39 cellular contexts compared by ENCODE assay signal in genomic region chr5:117856706-117857105, GRCh38.
"Had no signal": no experiment of that assay in that cellular context is flagged by ENCODE, and none has a peak within 500 bp of the region (broad histone marks: within the 10 kb centered on the region; RNA-seq: fewer than 3 reads in every experiment).

No MANE protein-coding gene starts in this region.

- H3K36me3 Mint-ChIP-seq: activated naive CD4-positive, alpha-beta T cell treated with anti-CD3 and anti-CD28 coated beads, Interleukin-2, amount 10 ng/mL, durations not matched to agents 7 days and 5 days; activated naive CD4-positive, alpha-beta T cell treated with anti-CD3 and anti-CD28 coated beads, Interleukin-2, amount 50 U/mL, for 24 hours; activated naive CD8-positive, alpha-beta T cell; activated naive CD8-positive, alpha-beta T cell treated with anti-CD3 and anti-CD28 coated beads for 36 hours; activated naive CD8-positive, alpha-beta T cell treated with anti-CD3 and anti-CD28 coated beads, Interleukin-2, amount 10 ng/mL, durations not matched to agents 7 days and 5 days; brain had no signal

- DNase-seq: activated effector memory CD4-positive, alpha-beta T cell treated with anti-CD3 and anti-CD28 coated beads, Interleukin-2, amount 50 U/mL, for 16 hours; activated effector memory CD4-positive, alpha-beta T cell treated with Interleukin-2 at 50 U/mL for 16 hours; activated gamma-delta T cell; activated gamma-delta T cell treated with Interleukin-2 at 50 U/mL for 16 hours; activated naive CD4-positive, alpha-beta T cell; activated naive CD4-positive, alpha-beta T cell treated with anti-CD3 and anti-CD28 coated beads for 36 hours; activated naive CD4-positive, alpha-beta T cell treated with anti-CD3 and anti-CD28 coated beads, Interleukin-2, amount 10 ng/mL, durations not matched to agents 7 days and 5 days; activated naive CD4-positive, alpha-beta T cell treated with anti-CD3 and anti-CD28 coated beads, Interleukin-2, amount 50 U/mL, for 16 hours; activated naive CD4-positive, alpha-beta T cell treated with Interleukin-2 at 50 U/mL for 16 hours; activated naive CD8-positive, alpha-beta T cell treated with anti-CD3 and anti-CD28 coated beads for 36 hours; activated naive CD8-positive, alpha-beta T cell treated with anti-CD3 and anti-CD28 coated beads, Interleukin-2, amount 10 ng/mL, durations not matched to agents 7 days and 5 days; activated naive CD8-positive, alpha-beta T cell treated with anti-CD3 and anti-CD28 coated beads, Interleukin-2, amount 50 U/mL, for 24 hours; activated T-cell treated with anti-CD3 and anti-CD28 coated beads, Interleukin-2, amount 50 U/mL, for 24 hours; activated T-cell treated with anti-CD3 and anti-CD28 coated beads, Interleukin-2, amount 50 U/mL, for 4 hours; activated T-cell treated with anti-CD3 and anti-CD28 coated beads, Interleukin-2, amount 50 U/mL, for 48 hours; activated T-cell treated with anti-CD3 and anti-CD28 coated beads, Interleukin-2, amount 50 U/mL, for 72 hours; adrenal gland; amniotic stem cell; amygdala; anterior cingulate cortex; aorta; body of pancreas; brain microvascular endothelial cell; caudate nucleus; central memory CD4-positive, alpha-beta T cell; cerebellar nuclear complex had no signal

- H3K27ac ChIP-seq: adrenal gland, ascending aorta, body of pancreas, brain microvascular endothelial cell, breast epithelium, cardiac muscle cell had no signal

- H3K9me3 Mint-ChIP-seq: activated naive CD4-positive, alpha-beta T cell treated with anti-CD3 and anti-CD28 coated beads for 36 hours; activated naive CD4-positive, alpha-beta T cell treated with anti-CD3 and anti-CD28 coated beads, Interleukin-2, amount 50 U/mL, for 24 hours; brain had no signal

- H3K4me1 ChIP-seq: adrenal gland, ascending aorta, body of pancreas, breast epithelium had no signal

- H3K4me3 ChIP-seq: adrenal gland, ascending aorta, body of pancreas, breast epithelium, cardiac muscle cell had no signal

- H3K36me3 ChIP-seq: adrenal gland, ascending aorta, brain microvascular endothelial cell, breast epithelium, cardiac muscle cell had no signal

- H3K4me1 Mint-ChIP-seq: activated naive CD4-positive, alpha-beta T cell treated with anti-CD3 and anti-CD28 coated beads, Interleukin-2, amount 10 ng/mL, durations not matched to agents 7 days and 5 days; activated naive CD4-positive, alpha-beta T cell treated with anti-CD3 and anti-CD28 coated beads, Interleukin-2, amount 50 U/mL, for 24 hours; activated naive CD8-positive, alpha-beta T cell treated with anti-CD3 and anti-CD28 coated beads for 36 hours; activated naive CD8-positive, alpha-beta T cell treated with anti-CD3 and anti-CD28 coated beads, Interleukin-2, amount 10 ng/mL, durations not matched to agents 7 days and 5 days; activated naive CD8-positive, alpha-beta T cell treated with anti-CD3 and anti-CD28 coated beads, Interleukin-2, amount 50 U/mL, for 24 hours; activated T-helper 17 cell treated with anti-CD3 and anti-CD28 coated beads, Interleukin-2, amount 50 U/mL, for 72 hours; brain; central memory CD8-positive, alpha-beta T cell had no signal

- H3K9me3 ChIP-seq: adrenal gland, ascending aorta, body of pancreas, breast epithelium had no signal

- H3K27me3 ChIP-seq: adrenal gland, ascending aorta, body of pancreas, brain microvascular endothelial cell, breast epithelium, cardiac muscle cell had no signal

- FAIRE-seq: astrocyte, bronchial epithelial cell had no signal

- H3K27ac Mint-ChIP-seq: activated naive CD4-positive, alpha-beta T cell treated with anti-CD3 and anti-CD28 coated beads for 36 hours; activated naive CD4-positive, alpha-beta T cell treated with anti-CD3 and anti-CD28 coated beads, Interleukin-2, amount 10 ng/mL, durations not matched to agents 7 days and 5 days; activated naive CD4-positive, alpha-beta T cell treated with anti-CD3 and anti-CD28 coated beads, Interleukin-2, amount 50 U/mL, for 24 hours; activated naive CD4-positive, alpha-beta T cell treated with anti-CD3 and anti-CD28 coated beads, Interleukin-2, amount 50 U/mL, for 72 hours; activated naive CD8-positive, alpha-beta T cell; activated naive CD8-positive, alpha-beta T cell treated with anti-CD3 and anti-CD28 coated beads for 36 hours; activated naive CD8-positive, alpha-beta T cell treated with anti-CD3 and anti-CD28 coated beads, Interleukin-2, amount 10 ng/mL, durations not matched to agents 7 days and 5 days; activated naive CD8-positive, alpha-beta T cell treated with anti-CD3 and anti-CD28 coated beads, Interleukin-2, amount 50 U/mL, for 24 hours; activated T-cell treated with anti-CD3 and anti-CD28 coated beads, Interleukin-2, amount 50 U/mL, for 24 hours; activated T-cell treated with anti-CD3 and anti-CD28 coated beads, Interleukin-2, amount 50 U/mL, for 72 hours; activated T-helper 1 cell treated with anti-CD3 and anti-CD28 coated beads, Interleukin-12 subunit alpha, Interleukin-12 subunit beta, Interleukin-2, Interleukin-4 antibody, amounts not matched to agents 30 ng/mL and 10 ng/mL and 1 ng/mL, durations not matched to agents 14 hours and 24 hours and 36 hours; activated T-helper 17 cell treated with anti-CD3 and anti-CD28 coated beads, Interleukin-2, amount 50 U/mL, for 72 hours; activated T-helper 2 cell treated with anti-CD3 and anti-CD28 coated beads, Interferon-gamma antibody, Interleukin-2, Interleukin-4, amounts not matched to agents 10 μg/mL and 5 μg/mL and 100 μg/mL, durations not matched to agents 14 hours and 24 hours and 36 hours; brain had no signal

- H3K27me3 Mint-ChIP-seq: activated naive CD4-positive, alpha-beta T cell treated with anti-CD3 and anti-CD28 coated beads, Interleukin-2, amount 10 ng/mL, durations not matched to agents 7 days and 5 days; activated naive CD4-positive, alpha-beta T cell treated with anti-CD3 and anti-CD28 coated beads, Interleukin-2, amount 50 U/mL, for 24 hours; activated naive CD8-positive, alpha-beta T cell; activated naive CD8-positive, alpha-beta T cell treated with anti-CD3 and anti-CD28 coated beads for 36 hours; activated naive CD8-positive, alpha-beta T cell treated with anti-CD3 and anti-CD28 coated beads, Interleukin-2, amount 10 ng/mL, durations not matched to agents 7 days and 5 days; activated naive CD8-positive, alpha-beta T cell treated with anti-CD3 and anti-CD28 coated beads, Interleukin-2, amount 50 U/mL, for 24 hours; activated T-cell treated with anti-CD3 and anti-CD28 coated beads, Interleukin-2, amount 50 U/mL, for 24 hours; activated T-helper 17 cell treated with anti-CD3 and anti-CD28 coated beads, Interleukin-2, amount 50 U/mL, for 72 hours; brain; central memory CD8-positive, alpha-beta T cell had no signal

- ATAC-seq: activated naive CD4-positive, alpha-beta T cell treated with anti-CD3 and anti-CD28 coated beads, Interleukin-2, amount 50 U/mL, for 72 hours; activated naive CD8-positive, alpha-beta T cell treated with anti-CD3 and anti-CD28 coated beads, Interleukin-2, amount 50 U/mL, for 24 hours; activated T-cell treated with anti-CD3 and anti-CD28 coated beads, Interleukin-2, amount 50 U/mL, for 4 hours; activated T-cell treated with anti-CD3 and anti-CD28 coated beads, Interleukin-2, amount 50 U/mL, for 72 hours; activated T-helper 17 cell treated with anti-CD3 and anti-CD28 coated beads, Interleukin-2, amount 50 U/mL, for 72 hours; body of pancreas had no signal

- H3K4me3 Mint-ChIP-seq: activated naive CD4-positive, alpha-beta T cell treated with anti-CD3 and anti-CD28 coated beads for 36 hours; activated naive CD4-positive, alpha-beta T cell treated with anti-CD3 and anti-CD28 coated beads, Interleukin-2, amount 10 ng/mL, durations not matched to agents 7 days and 5 days; activated naive CD4-positive, alpha-beta T cell treated with anti-CD3 and anti-CD28 coated beads, Interleukin-2, amount 50 U/mL, for 24 hours; activated naive CD8-positive, alpha-beta T cell; activated naive CD8-positive, alpha-beta T cell treated with anti-CD3 and anti-CD28 coated beads for 36 hours; activated naive CD8-positive, alpha-beta T cell treated with anti-CD3 and anti-CD28 coated beads, Interleukin-2, amount 10 ng/mL, durations not matched to agents 7 days and 5 days; activated naive CD8-positive, alpha-beta T cell treated with anti-CD3 and anti-CD28 coated beads, Interleukin-2, amount 50 U/mL, for 24 hours; activated T-cell treated with anti-CD3 and anti-CD28 coated beads, Interleukin-2, amount 50 U/mL, for 24 hours; activated T-cell treated with anti-CD3 and anti-CD28 coated beads, Interleukin-2, amount 50 U/mL, for 4 hours; activated T-cell treated with anti-CD3 and anti-CD28 coated beads, Interleukin-2, amount 50 U/mL, for 72 hours; activated T-helper 1 cell treated with anti-CD3 and anti-CD28 coated beads, Interleukin-12 subunit alpha, Interleukin-12 subunit beta, Interleukin-2, Interleukin-4 antibody, amounts not matched to agents 30 ng/mL and 10 ng/mL and 1 ng/mL, durations not matched to agents 14 hours and 24 hours and 36 hours; activated T-helper 17 cell treated with anti-CD3 and anti-CD28 coated beads, Interleukin-2, amount 50 U/mL, for 72 hours; brain; central memory CD8-positive, alpha-beta T cell had no signal
